27 cellular contexts compared by ENCODE assay signal in the genomic region with DNA sequence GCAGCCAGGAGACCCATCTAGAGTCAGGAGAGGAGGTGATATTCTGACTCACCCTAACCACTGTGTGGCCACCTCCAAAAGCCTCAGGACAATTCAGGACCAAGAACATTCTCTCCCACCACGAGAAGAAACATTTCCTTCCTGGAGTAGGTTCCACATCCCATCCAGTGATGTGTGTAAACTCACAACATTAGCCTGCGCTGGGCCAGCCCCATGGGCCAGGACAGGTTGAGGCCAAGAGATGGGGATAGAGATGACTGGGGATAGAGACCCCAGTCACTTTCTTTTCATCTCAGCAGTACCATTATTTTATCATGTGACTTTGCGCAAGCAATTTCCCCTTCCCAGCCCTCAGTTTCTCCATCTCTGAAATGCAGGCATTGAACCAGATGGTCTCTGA.
"Had no signal": no experiment of that assay in that cellular context is flagged by ENCODE, and none has a peak within 500 bp of the region (broad histone marks: within the 10 kb centered on the region; RNA-seq: fewer than 3 reads in every experiment).

No MANE protein-coding gene starts in this region.

- H3K4me3 ChIP-seq: stomach, suprapubic skin, testis, thoracic aorta, thyroid gland, tibial artery, tibial nerve, transverse colon, upper lobe of left lung, upper lobe of right lung, uterus, vagina had no signal

- H3K9me3 ChIP-seq: stomach, suprapubic skin, testis, thoracic aorta, thyroid gland, tibial artery, transverse colon, upper lobe of left lung, upper lobe of right lung, uterus, vagina had no signal

- ATAC-seq: stimulated activated effector memory CD8-positive, alpha-beta T cell treated with anti-CD3 and anti-CD28 coated beads, Interleukin-12 subunit alpha, Interleukin-12 subunit beta, amount 100 ng/mL, for 72 hours; stimulated activated memory B cell treated with anti-CD40 and anti-IgM and Interleukin-4, amounts not matched to agents 10 μg/mL and 1 μg/mL and 100 μg/mL, for 72 hours; stimulated activated naive B cell treated with anti-CD40 and anti-IgM and Interleukin-4, amounts not matched to agents 10 μg/mL and 1 μg/mL and 100 μg/mL, for 72 hours; stimulated activated naive CD8-positive, alpha-beta T cell treated with anti-CD3 and anti-CD28 coated beads, Interleukin-15, amount 100 ng/mL, for 72 hours; stimulated activated naive CD8-positive, alpha-beta T cell treated with anti-CD3 and anti-CD28 coated beads, Interleukin-15, Interleukin-2, amounts not matched to agents 100 U/mL and 50 U/mL, for 24 hours; upper lobe of right lung had no signal

- H3K36me3 ChIP-seq: stomach, suprapubic skin, thoracic aorta, thyroid gland, tibial artery, tibial nerve, transverse colon, upper lobe of left lung, upper lobe of right lung, uterus, vagina had no signal

- FAIRE-seq: urothelium cell line had no signal

- H3K27ac ChIP-seq: stomach, suprapubic skin, testis, thoracic aorta, thyroid gland, tibial artery, tibial nerve, transverse colon, upper lobe of left lung, upper lobe of right lung, uterus, vagina had no signal

- H3K27me3 ChIP-seq: stomach, testis, thyroid gland, tibial nerve, transverse colon, upper lobe of left lung, upper lobe of right lung, uterus, vagina had no signal

- H3K4me1 ChIP-seq: stomach, suprapubic skin, testis, thyroid gland, tibial artery, tibial nerve, transverse colon, upper lobe of left lung, upper lobe of right lung, uterus, vagina had no signal

- DNase-seq: stimulated activated CD4-positive, alpha-beta T cell treated with anti-CD3 and anti-CD28 coated beads, Interleukin-2, amount 100 ng/mL, for 48 hours; stimulated activated CD4-positive, alpha-beta T cell treated with anti-CD3 and anti-CD28 coated beads, Interleukin-4, amount 100 ng/mL, for 1 hour; stimulated activated CD4-positive, alpha-beta T cell treated with anti-CD3 and anti-CD28 coated beads, Interleukin-4, amount 100 ng/mL, for 24 hours; stimulated activated CD4-positive, alpha-beta T cell treated with anti-CD3 and anti-CD28 coated beads, Interleukin-4, amount 100 ng/mL, for 4 hours; stimulated activated CD8-positive, alpha-beta memory T cell treated with anti-CD3 and anti-CD28 coated beads, Interleukin-4, amount 100 ng/mL, for 48 hours; stimulated activated naive B cell treated with anti-CD40 and anti-IgM and Interleukin-4, amounts not matched to agents 10 μg/mL and 1 μg/mL and 100 μg/mL, for 72 hours; stimulated activated naive CD4-positive, alpha-beta T cell; stimulated activated naive CD4-positive, alpha-beta T cell treated with Interleukin-2 at 50 U/mL for 16 hours; stimulated activated naive CD8-positive, alpha-beta T cell treated with anti-CD3 and anti-CD28 coated beads, Interleukin-15, amount 100 ng/mL, for 72 hours; stimulated activated naive CD8-positive, alpha-beta T cell treated with anti-CD3 and anti-CD28 coated beads, Interleukin-15, Interleukin-2, amounts not matched to agents 100 U/mL and 50 U/mL, for 24 hours; stomach; substantia nigra; testis; thyroid gland; tibial artery; transverse colon; trophoblast cell; upper lobe of left lung; upper lobe of right lung; uterus had no signal
